Comparison of ENCODE assay signal across 9 cellular contexts in genomic region chr19:6771648-6772027, GRCh38. TPM values are rescaled to one million over a fixed set of nuclear protein-coding genes. Genes with fewer than 3 reads are reported as not detected.
A peak's percentile ranks its signal among the peaks of the same experiment; 100 is the strongest.
DNase-seq lines count a peak whose midpoint lies in the region; ATAC-seq and TF ChIP-seq lines count a peak whose summit lies in the region.
"Not testable (repeated sequence)": the region's sequence is repeated elsewhere in the genome, so short reads cannot be mapped to it uniquely, and the experiment has no call there.
"Had no signal": no experiment of that assay in that cellular context is flagged by ENCODE, and none has a peak within 500 bp of the region (broad histone marks: within the 10 kb centered on the region; RNA-seq: fewer than 3 reads in every experiment).

No MANE protein-coding gene starts in this region.

- peak overlapping the region; percentile 97 for H3K27ac Mint-ChIP-seq in T-helper 17 cell
- H3K27ac Mint-ChIP-seq in activated T-cell treated with anti-CD3 and anti-CD28 coated beads, Interleukin-2, amount 50 U/mL, for 24 hours = peak overlapping the region; percentile 97
- peak overlapping the region; percentile 87 for H3K27ac Mint-ChIP-seq in activated naive CD8-positive, alpha-beta T cell treated with anti-CD3 and anti-CD28 coated beads, Interleukin-2, amount 50 U/mL, for 24 hours
- H3K27ac Mint-ChIP-seq in naive thymus-derived CD4-positive, alpha-beta T cell = peak overlapping the region; percentile 87 to 94 (median 91)

- intact Hi-C loops in naive thymus-derived CD4-positive, alpha-beta T cell (cut with micrococcal nuclease) = loop anchor here (1.0 kb wide), 7 partner anchors 18 to 398 kb away; partner anchors contain the start of genes GPR108 (in 1 of the 2) and TRIP10 (in 1 of the 2)

- H3K36me3 ChIP-seq in naive thymus-derived CD4-positive, alpha-beta T cell (ENCODE audit: control insufficient read depth in 2 of 3, insufficient read depth in 3 of 3, low read length in 3 of 3) = peaks cover 0 to 27% (median 4%) of the 10 kb centered on the region in 3 experiments
- H3K36me3 ChIP-seq in upper lobe of left lung = not testable (repeated sequence)

- CTCF ChIA-PET in naive thymus-derived CD4-positive, alpha-beta T cell (lab: Charles Lee) = interaction anchor here (1.5 to 2.3 kb wide), 2 partner anchors 29 to 33 kb away, joined by 7 to 10 read pairs; no protein-coding TSS in a partner anchor

- not testable (repeated sequence) for TF ChIP-seq CTCF in HL-60 (IDR thresholded peaks at IDR 0.05; ENCODE audit: insufficient read depth, low read length); upper lobe of left lung (IDR thresholded peaks at IDR 0.05)

- not testable (repeated sequence) for TF ChIP-seq POLR2A in upper lobe of left lung (IDR thresholded peaks at IDR 0.05)

- peaks cover 50% of the 10 kb centered on the region for H3K4me1 Mint-ChIP-seq in T-helper 17 cell
- peaks cover 53% of the 10 kb centered on the region for H3K4me1 Mint-ChIP-seq in activated T-cell treated with anti-CD3 and anti-CD28 coated beads, Interleukin-2, amount 50 U/mL, for 24 hours (ENCODE audit: low read depth)
- peaks cover 59% of the 10 kb centered on the region for H3K4me1 Mint-ChIP-seq in activated naive CD8-positive, alpha-beta T cell treated with anti-CD3 and anti-CD28 coated beads, Interleukin-2, amount 50 U/mL, for 24 hours
- peaks cover 36 to 66% (median 61%) of the 10 kb centered on the region in 7 donors for H3K4me1 Mint-ChIP-seq in naive thymus-derived CD4-positive, alpha-beta T cell

- H3K9me3 ChIP-seq in T-helper 17 cell (ENCODE audit: control insufficient read depth, low read length, poor library complexity, severe bottlenecking); naive thymus-derived CD4-positive, alpha-beta T cell (ENCODE audit: control insufficient read depth in 2 of 3, low read length in 3 of 3); upper lobe of left lung: not testable (repeated sequence)

- H3K27me3 Mint-ChIP-seq in T-helper 17 cell; activated T-cell treated with anti-CD3 and anti-CD28 coated beads, Interleukin-2, amount 50 U/mL, for 24 hours; activated naive CD8-positive, alpha-beta T cell treated with anti-CD3 and anti-CD28 coated beads, Interleukin-2, amount 50 U/mL, for 24 hours; naive thymus-derived CD4-positive, alpha-beta T cell: not testable (repeated sequence)

- H3K4me3 Mint-ChIP-seq in T-helper 17 cell = peak overlapping the region; percentile 93
- peak overlapping the region; percentile 95 for H3K4me3 Mint-ChIP-seq in activated T-cell treated with anti-CD3 and anti-CD28 coated beads, Interleukin-2, amount 50 U/mL, for 24 hours
- peak overlapping the region; percentile 90 for H3K4me3 Mint-ChIP-seq in activated naive CD8-positive, alpha-beta T cell treated with anti-CD3 and anti-CD28 coated beads, Interleukin-2, amount 50 U/mL, for 24 hours
- peak overlapping the region; percentile 64 to 96 (median 73) for H3K4me3 Mint-ChIP-seq in naive thymus-derived CD4-positive, alpha-beta T cell

- not testable (repeated sequence) for ATAC-seq in T-helper 17 cell; activated naive CD8-positive, alpha-beta T cell treated with anti-CD3 and anti-CD28 coated beads, Interleukin-2, amount 50 U/mL, for 24 hours; naive thymus-derived CD4-positive, alpha-beta T cell; upper lobe of left lung (ENCODE audit: low FRiP score in 2 of 2)

- H3K27ac ChIP-seq in HL-60 (replicated peaks) = peak overlapping the region; percentile 96
- peak overlapping the region; percentile 92 for H3K27ac ChIP-seq in naive thymus-derived CD4-positive, alpha-beta T cell (ENCODE audit: low read depth, low read length)
- peak overlapping the region; percentile 71 to 92 (median 76) for H3K27ac ChIP-seq in upper lobe of left lung

- H3K36me3 Mint-ChIP-seq in T-helper 17 cell (ENCODE audit: low read depth) = not testable (repeated sequence)
- peaks cover 37% of the 10 kb centered on the region for H3K36me3 Mint-ChIP-seq in activated T-cell treated with anti-CD3 and anti-CD28 coated beads, Interleukin-2, amount 50 U/mL, for 24 hours (ENCODE audit: low read depth)
- peaks cover 20% of the 10 kb centered on the region for H3K36me3 Mint-ChIP-seq in activated naive CD8-positive, alpha-beta T cell treated with anti-CD3 and anti-CD28 coated beads, Interleukin-2, amount 50 U/mL, for 24 hours (ENCODE audit: low read depth)
- H3K36me3 Mint-ChIP-seq in naive thymus-derived CD4-positive, alpha-beta T cell = peaks cover 13 to 26% (median 18%) of the 10 kb centered on the region in 5 donors

- POLR2A ChIA-PET in naive thymus-derived CD4-positive, alpha-beta T cell (lab: Charles Lee) = interaction anchor here (1.0 to 6.0 kb wide), 6 partner anchors 10 to 34 kb away, joined by 3 to 53 read pairs (median 8); partner anchors contain the start of gene GPR108

- H3K27me3 ChIP-seq in HL-60 (ENCODE audit: insufficient read depth, poor library complexity, severe bottlenecking); naive thymus-derived CD4-positive, alpha-beta T cell (ENCODE audit: control insufficient read depth in 2 of 2, insufficient read depth in 2 of 2, low read length in 2 of 2); upper lobe of left lung: not testable (repeated sequence)

- H3K4me1 ChIP-seq in naive thymus-derived CD4-positive, alpha-beta T cell (ENCODE audit: control insufficient read depth in 2 of 2, insufficient read depth in 2 of 2, low read length in 2 of 2) = peaks cover 17 to 33% of the 10 kb centered on the region in 2 donors
- peaks cover 7 to 24% (median 15%) of the 10 kb centered on the region in 4 donors for H3K4me1 ChIP-seq in upper lobe of left lung

- DNase-seq in HL-60 (ENCODE audit: low read depth in 1 of 2, low spot score in 1 of 2); T-helper 17 cell; activated T-cell treated with anti-CD3 and anti-CD28 coated beads, Interleukin-2, amount 50 U/mL, for 24 hours; activated naive CD8-positive, alpha-beta T cell treated with anti-CD3 and anti-CD28 coated beads, Interleukin-2, amount 50 U/mL, for 24 hours; naive thymus-derived CD4-positive, alpha-beta T cell; upper lobe of left lung: not testable (repeated sequence)

- not testable (repeated sequence) for H3K4me3 ChIP-seq in HL-60 (replicated peaks; ENCODE audit: insufficient read depth, low read length); naive thymus-derived CD4-positive, alpha-beta T cell (ENCODE audit: low read length); upper lobe of left lung

- 87 to 89% methylated on average over 7 of the region's 7 CpGs for WGBS in upper lobe of left lung, 2 donors

- TF ChIP-seq EP300 in upper lobe of left lung (IDR thresholded peaks at IDR 0.05) = not testable (repeated sequence)

- H3K9me3 Mint-ChIP-seq in activated T-cell treated with anti-CD3 and anti-CD28 coated beads, Interleukin-2, amount 50 U/mL, for 24 hours; naive thymus-derived CD4-positive, alpha-beta T cell: not testable (repeated sequence)
- H3K9me3 Mint-ChIP-seq in activated naive CD8-positive, alpha-beta T cell treated with anti-CD3 and anti-CD28 coated beads, Interleukin-2, amount 50 U/mL, for 24 hours = peaks cover 11% of the 10 kb centered on the region

RNA-seq across cellular contexts. Expression of gene VAV1, which starts 0.9 kb away (rescaled TPM):
- 10 to 100 TPM; 83.0 to 92.0 TPM for total RNA-seq in T-helper 17 cell
- 100 to 1,000 TPM in 3 of 5 experiments, 10 to 100 TPM in 2; 90.5 to 132 (median 115) TPM for total RNA-seq in naive thymus-derived CD4-positive, alpha-beta T cell
- polyA plus RNA-seq in naive thymus-derived CD4-positive, alpha-beta T cell = 10 to 100 TPM; 26.2 to 41.4 TPM
- total RNA-seq in upper lobe of left lung = 10 to 100 TPM; 13.9 to 53.4 (median 24.1) TPM
- total RNA-seq: IMR-90, MCF 10A, myocyte had no signal
- polyA plus RNA-seq: IMR-90 had no signal

RNA-seq across cellular contexts. Expression of gene SH2D3A, which starts 4.4 kb away (rescaled TPM):
- total RNA-seq in T-helper 17 cell (10 to 100 TPM; 43.8 to 50.3 TPM), upper lobe of left lung (100 to 1,000 TPM in 1 of 6 donors, 10 to 100 TPM in 5; 24.9 to 109 (median 35.8) TPM)
- total RNA-seq in naive thymus-derived CD4-positive, alpha-beta T cell = 10 to 100 TPM; 27.9 to 64.7 (median 57.4) TPM
- 10 to 100 TPM; 35.2 to 60.4 TPM for polyA plus RNA-seq in naive thymus-derived CD4-positive, alpha-beta T cell
- total RNA-seq: myocyte had no signal

RNA-seq across cellular contexts. Expression of gene TRIP10, which starts 32.2 kb away (rescaled TPM):
- total RNA-seq in T-helper 17 cell = 1 to 10 TPM in 1 of 2 donors, under 1 TPM in 1; 0.92 to 3.3 TPM
- total RNA-seq in naive thymus-derived CD4-positive, alpha-beta T cell = 10 to 100 TPM in 1 of 5 experiments, 1 to 10 TPM in 4; 2.9 to 17.4 (median 5.4) TPM
- polyA plus RNA-seq in naive thymus-derived CD4-positive, alpha-beta T cell = 1 to 10 TPM in 1 of 2 donors, under 1 TPM in 1; 0.74 to 1.8 TPM
- total RNA-seq in upper lobe of left lung = 100 to 1,000 TPM in 2 of 6 donors, 10 to 100 TPM in 4; 59.6 to 423 (median 74.3) TPM

RNA-seq across cellular contexts. Expression of gene GPR108, which starts 34.3 kb away (rescaled TPM):
- total RNA-seq in T-helper 17 cell = 10 to 100 TPM; 53.4 to 55.5 TPM
- total RNA-seq in naive thymus-derived CD4-positive, alpha-beta T cell = 10 to 100 TPM; 36.1 to 81.6 (median 61.9) TPM
- polyA plus RNA-seq in naive thymus-derived CD4-positive, alpha-beta T cell = 10 to 100 TPM; 70.6 to 96.5 TPM
- 100 to 1,000 TPM in 1 of 6 donors, 10 to 100 TPM in 5; 51.6 to 105 (median 69.0) TPM for total RNA-seq in upper lobe of left lung

RNA-seq across cellular contexts. Expression of gene C3, which starts 51.2 kb away (rescaled TPM):
- under 1 TPM in 1 of 2 donors, not detected in 1; 0.35 TPM for total RNA-seq in T-helper 17 cell
- 1 to 10 TPM in 3 of 5 experiments, under 1 TPM in 2; 0.57 to 3.7 (median 1.8) TPM for total RNA-seq in naive thymus-derived CD4-positive, alpha-beta T cell
- not detected for polyA plus RNA-seq in naive thymus-derived CD4-positive, alpha-beta T cell
- total RNA-seq in upper lobe of left lung = 1,000 to 10,000 TPM in 2 of 6 donors, 100 to 1,000 TPM in 4; 461 to 1,221 (median 854) TPM
- total RNA-seq: IMR-90 had no signal
